In genomic region chr10:95308389-95309302, GRCh38 we compare ENCODE assay signal across 8 cellular contexts. TPM values are rescaled to one million over a fixed set of nuclear protein-coding genes. Genes with fewer than 3 reads are reported as not detected.
A peak's percentile ranks its signal among the peaks of the same experiment; 100 is the strongest.
DNase-seq lines count a peak whose midpoint lies in the region; ATAC-seq and TF ChIP-seq lines count a peak whose summit lies in the region.

No MANE protein-coding gene starts in this region.

- TF ChIP-seq CTCF in cardiac fibroblast (IDR thresholded peaks at IDR 0.05; ENCODE audit: low read depth, low read length) = no peak

- DNase-seq in Caki2 (ENCODE audit: low read depth) (peak; percentile 90), LoVo (ENCODE audit: low spot score) (peak; percentile 94), cardiac fibroblast (ENCODE audit: low read depth in 2 of 2) (peak; percentile 97 to 98), medulla oblongata (ENCODE audit: extremely low spot score) (peak; percentile 10), aorta (peak; percentile 92 to 94)

- 1 to 3% methylated on average over 8 of the region's 8 CpGs for WGBS in aorta, 2 donors

- no peak overlapping the region for H3K4me3 ChIP-seq in cardiac fibroblast (replicated peaks in 1 of 2; ENCODE audit: low read depth in 2 of 2, low read length in 2 of 2)
- H3K4me3 ChIP-seq in aorta (ENCODE audit: low read length in 2 of 2) = no peak overlapping the region

- peaks cover 3 to 10% of the 10 kb centered on the region in 2 donors for H3K4me1 ChIP-seq in aorta (ENCODE audit: control insufficient read depth in 1 of 2, insufficient read depth in 2 of 2, low read length in 2 of 2)

- peaks cover 0 to 1% of the 10 kb centered on the region in 2 donors for H3K36me3 ChIP-seq in aorta (ENCODE audit: control insufficient read depth in 1 of 2, insufficient read depth in 2 of 2, low read length in 1 of 2)

- intact Hi-C loops in aorta (cut with DNase I) = no loop called here

- H3K27me3 ChIP-seq in aorta (ENCODE audit: control insufficient read depth in 1 of 2, insufficient read depth in 2 of 2, low read length in 1 of 2) = no peaks in the 10 kb centered on the region

- in situ Hi-C loops in Caki2 (cut with HindIII; ENCODE audit: low pct_unique_long_range_greater_than_20kb, low sequenced_read_pairs) = no loop called here

- no peaks in the 10 kb centered on the region for H3K9me3 ChIP-seq in aorta (ENCODE audit: control insufficient read depth, low read length)

- ATAC-seq in aorta (ENCODE audit: low FRiP score) = peak; percentile 77
- ATAC-seq in HG03565 (IDR thresholded peaks at IDR 0.05; ENCODE audit: unreplicated experiment) = no peak
- ATAC-seq in GM19324 (IDR thresholded peaks at IDR 0.05; ENCODE audit: low FRiP score, unreplicated experiment) = no peak
- no peak for ATAC-seq in GM21737 (IDR thresholded peaks at IDR 0.05; ENCODE audit: unreplicated experiment)

- H3K27ac ChIP-seq in aorta (ENCODE audit: low read depth in 1 of 2, low read length in 2 of 2) = peak overlapping the region; percentile 5 to 92

RNA-seq across cellular contexts. Expression of gene PDLIM1, which starts 17.8 kb away (rescaled TPM):
- total RNA-seq in Caki2 (2014; rRNA removed; shearing (Covaris generic); ENCODE audit: low replicate concordance) = 14.8 and 16.9 TPM in 2 replicates
- total RNA-seq in aorta = 100 to 1,000 TPM; 243 to 273 TPM
- 100 to 1,000 TPM; 159 to 232 TPM for polyA plus RNA-seq in aorta

Comparison
In these comparisons a context has a peak if more than half of its experiments do, and no peak if none do; other contexts are left out.
1. DNase-seq: peak in every context shown above with its lines; median percentile 98 in cardiac fibroblast; 94 in LoVo; 93 in aorta; 90 in Caki2; 10 in medulla oblongata.
2. RNA of gene PDLIM1, which starts 17.8 kb away (total RNA-seq): 243 to 273 TPM in aorta; 14.8 to 16.9 TPM in Caki2; every median in the first group is over 10 times any median in the second.